In genomic region chr2:216880509-216881184, GRCh38 we compare ENCODE assay signal across 14 cellular contexts. TPM values are rescaled to one million over a fixed set of nuclear protein-coding genes. Genes with fewer than 3 reads are reported as not detected.
DNase-seq lines count a peak whose midpoint lies in the region; ATAC-seq and TF ChIP-seq lines count a peak whose summit lies in the region.
"Had no signal": no experiment of that assay in that cellular context is flagged by ENCODE, and none has a peak within 500 bp of the region (broad histone marks: within the 10 kb centered on the region; RNA-seq: fewer than 3 reads in every experiment).

No MANE protein-coding gene starts in this region.

- in situ Hi-C loops in brain microvascular endothelial cell (cut with HindIII; ENCODE audit: low pct_ligation_motif_present, low sequenced_read_pairs), result no loop called here

- H3K4me3 ChIP-seq in colonic mucosa (no peak overlapping the region), psoas muscle (no peak overlapping the region), brain microvascular endothelial cell (ENCODE audit: low read depth, low read length) (no peak overlapping the region)

- H3K4me1 ChIP-seq in colonic mucosa, result no peaks in the 10 kb centered on the region
- peaks cover 75% of the 10 kb centered on the region for H3K4me1 ChIP-seq in psoas muscle

- ATAC-seq in psoas muscle (peak; percentile 87 to 91 (median 88)), HG02840 (IDR thresholded peaks at IDR 0.05; ENCODE audit: low FRiP score, unreplicated experiment) (no peak)

- H3K27ac ChIP-seq in colonic mucosa (no peak overlapping the region), psoas muscle (peak overlapping the region; percentile 90), brain microvascular endothelial cell (no peak overlapping the region)

- TF ChIP-seq CTCF in colonic mucosa (IDR thresholded peaks at IDR 0.05) (no peak), psoas muscle (IDR thresholded peaks at IDR 0.05) (no peak), brain microvascular endothelial cell (IDR thresholded peaks at IDR 0.05; ENCODE audit: low read depth, low read length, missing control alignments) (no peak)

- H3K36me3 ChIP-seq in colonic mucosa (no peaks in the 10 kb centered on the region), psoas muscle (ENCODE audit: insufficient read depth in 1 of 2, low read depth in 1 of 2) (no peaks in the 10 kb centered on the region), brain microvascular endothelial cell (replicated peaks) (no peaks in the 10 kb centered on the region)

- intact Hi-C loops in colonic mucosa (cut with DNase I), result no loop called here
- intact Hi-C loops in psoas muscle (cut with DNase I), result loop anchor here (5.0 to 10.0 kb wide), 3 partner anchors 73 to 634 kb away; no protein-coding TSS in a partner anchor

- H3K9me3 ChIP-seq in colonic mucosa, result no peaks in the 10 kb centered on the region
- no peaks in the 10 kb centered on the region for H3K9me3 ChIP-seq in psoas muscle

- no peak overlapping the region for H3K9ac ChIP-seq in colonic mucosa (ENCODE audit: low read depth in 2 of 2, low read length in 2 of 2)

- DNase-seq in ELF-1 (ENCODE audit: low read depth, low spot score) (peak; percentile 40), OCI-M1 (lab: John Stamatoyannopoulos, UW) (peak; percentile 97), colonic mucosa (peak; percentile 49), psoas muscle (peak; percentile 72 to 90), inferior parietal cortex (ENCODE audit: extremely low spot score) (no peak), NCI-H187 treated with DMSO at 0.1 percent for 48 hours (lab: John Stamatoyannopoulos, UW) (no peak), brain microvascular endothelial cell (no peak)
- DNase-seq: activated B cell treated with CpG ODN at 0.5 μM for 24 hours, activated gamma-delta T cell, GOT3, NCI-H2227 treated with DMSO at 0.1 percent for 48 hours had no signal

- H3K27me3 ChIP-seq in colonic mucosa (no peaks in the 10 kb centered on the region), psoas muscle (ENCODE audit: insufficient read depth in 3 of 3, low read length in 2 of 3) (no peaks in the 10 kb centered on the region), brain microvascular endothelial cell (replicated peaks) (no peaks in the 10 kb centered on the region)

- 20 to 29% (median 27%) methylated on average over 7 of the region's 7 CpGs for WGBS in psoas muscle, 3 donors

RNA-seq across cellular contexts. Expression of gene TNP1, which starts 20.8 kb away (rescaled TPM):
- total RNA-seq in colonic mucosa (not detected), psoas muscle (not detected)
- not detected for polyA plus RNA-seq in psoas muscle
- total RNA-seq: activated B cell treated with CpG ODN at 0.5 μM for 24 hours, mononuclear cell had no signal
- polyA plus RNA-seq: IgD-negative memory B cell had no signal

Comparison
In these comparisons a context has a peak if more than half of its experiments do, and no peak if none do; other contexts are left out.
1. DNase-seq: peak in ELF-1 (single experiment), OCI-M1 (single experiment), colonic mucosa (single experiment) and psoas muscle (2 of 2); none in inferior parietal cortex (single experiment), NCI-H187 treated with DMSO at 0.1 percent for 48 hours (single experiment) and brain microvascular endothelial cell (single experiment).